ENCODE assay signal across 15 cellular contexts in the genomic region with DNA sequence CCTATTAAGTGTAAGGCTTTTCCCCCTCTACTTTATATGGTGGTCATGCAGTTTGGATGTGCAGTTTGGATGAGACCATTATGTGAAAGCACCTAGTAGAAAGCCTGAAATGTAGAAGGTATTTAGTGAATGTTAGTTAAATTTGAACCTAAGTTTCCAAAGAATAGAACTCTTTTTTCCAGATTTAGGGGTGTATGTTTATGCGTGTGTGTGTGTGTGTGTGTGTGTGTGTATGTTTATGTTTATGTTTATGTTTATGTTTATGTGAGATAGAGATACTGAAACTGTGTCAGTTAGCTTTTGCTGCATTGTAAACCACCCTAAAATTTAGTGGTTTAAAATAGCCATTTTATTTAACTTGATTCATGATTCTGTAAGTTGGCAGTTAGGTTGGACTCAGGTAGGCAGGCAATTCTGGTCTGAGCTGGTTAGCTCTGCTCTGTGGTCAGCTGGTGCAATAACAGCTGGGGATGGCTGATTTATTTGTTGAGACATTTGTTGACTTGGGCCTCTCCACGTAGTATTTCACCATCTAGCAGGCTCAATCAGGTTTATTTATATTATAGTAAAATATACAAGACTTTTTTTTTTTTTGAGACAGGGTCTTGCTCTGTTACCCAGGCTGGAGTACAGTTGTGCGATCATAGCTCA. TPM values are rescaled to one million over a fixed set of nuclear protein-coding genes. Genes with fewer than 3 reads are reported as not detected.
A peak's percentile ranks its signal among the peaks of the same experiment; 100 is the strongest.
DNase-seq lines count a peak whose midpoint lies in the region; ATAC-seq, FAIRE-seq and TF ChIP-seq lines count a peak whose summit lies in the region.
"Had no signal": no experiment of that assay in that cellular context is flagged by ENCODE, and none has a peak within 500 bp of the region (broad histone marks: within the 10 kb centered on the region; RNA-seq: fewer than 3 reads in every experiment).

No MANE protein-coding gene starts in this region.

- no peak overlapping the region for H3K4ac ChIP-seq in H9 (ENCODE audit: low read depth, low read length)

- TF ChIP-seq CTCF in H9 (conservative IDR thresholded peaks at IDR 0.05) (no peak), NB4 (IDR thresholded peaks at IDR 0.05; ENCODE audit: low read depth, low read length) (no peak), D721Med (IDR thresholded peaks at IDR 0.05; ENCODE audit: insufficient read depth, missing control alignments) (no peak)

- no peak overlapping the region for H2BK12ac ChIP-seq in H9 (ENCODE audit: insufficient read length, low read depth, low read length)

- H3K4me2 ChIP-seq in H9 (ENCODE audit: insufficient read depth, insufficient read length, low read length) = no peak overlapping the region

- no peaks in the 10 kb centered on the region for H3K23me2 ChIP-seq in H9 (ENCODE audit: insufficient read length, low read depth, low read length, poor library complexity, severe bottlenecking)

- FAIRE-seq in D721Med (lab: Jason Lieb, UNC) = no peak
- FAIRE-seq: bronchial epithelial cell, TTC549 had no signal

- POLR2A ChIA-PET in naive thymus-derived CD8-positive, alpha-beta T cell (lab: Charles Lee) = interaction anchor here (0.6 to 1.5 kb wide), 3 partner anchors 49 to 71 kb away, joined by 3 to 4 read pairs (median 3); a partner anchor contains a TSS

- H4K5ac ChIP-seq in H9 (ENCODE audit: insufficient read length, low read depth, low read length) = no peak overlapping the region

- no peak for TF ChIP-seq POLR2A in NB4 (IDR thresholded peaks at IDR 0.05; ENCODE audit: extremely low read depth, insufficient read length)

- peak overlapping the region in 1 of 3 experiments; percentile 82; a peak in 2 of 7 replicates for H3K27ac Mint-ChIP-seq in H9
- H3K27ac Mint-ChIP-seq in naive thymus-derived CD8-positive, alpha-beta T cell = peak overlapping the region; percentile 25 to 90 (median 36)
- H3K27ac Mint-ChIP-seq in activated T-helper 2 cell treated with anti-CD3 and anti-CD28 coated beads, Interferon-gamma antibody, Interleukin-2, Interleukin-4, amounts not matched to agents 10 μg/mL and 5 μg/mL and 100 μg/mL, durations not matched to agents 14 hours and 24 hours and 36 hours = no peak overlapping the region

- no peak overlapping the region for H3K27ac ChIP-seq in H9 (ENCODE audit: insufficient read length, low read depth, low read length)

- no peak overlapping the region for H4K8ac ChIP-seq in H9 (replicated peaks; ENCODE audit: insufficient read length, low read depth, low read length)

- DNase-seq in H9 = no peak
- DNase-seq in NB4 (ENCODE audit: low read depth) = peak; percentile 34
- DNase-seq in amniotic epithelial cell (ENCODE audit: low read depth) = peak; percentile 87
- DNase-seq in naive thymus-derived CD8-positive, alpha-beta T cell = no peak
- no peak for DNase-seq in D721Med (ENCODE audit: insufficient read length, low spot score)
- no peak for DNase-seq in NCI-H1436 (lab: John Stamatoyannopoulos, UW)
- DNase-seq in mucosa of gallbladder (ENCODE audit: low spot score) = no peak
- no peak for DNase-seq in activated T-helper 2 cell treated with anti-CD3 and anti-CD28 coated beads, Interferon-gamma antibody, Interleukin-2, Interleukin-4, amounts not matched to agents 10 μg/mL and 5 μg/mL and 100 μg/mL, durations not matched to agents 14 hours and 24 hours and 36 hours (ENCODE audit: low spot score)
- DNase-seq: DMS79; erythroblast; NCI-H1092 treated with DMSO at 0.1 percent for 48 hours; stimulated activated CD4-positive, alpha-beta T cell treated with anti-CD3 and anti-CD28 coated beads, Interleukin-2, amount 100 ng/mL, for 48 hours had no signal

- H3T11ph ChIP-seq in H9 (ENCODE audit: low read length) = no peak overlapping the region

- peaks cover 2 to 13% (median 7%) of the 10 kb centered on the region in 3 experiments; a peak in 5 of 7 replicates for H3K36me3 Mint-ChIP-seq in H9 (ENCODE audit: insufficient read depth in 1 of 3, low read depth in 3 of 3)
- H3K36me3 Mint-ChIP-seq in naive thymus-derived CD8-positive, alpha-beta T cell = peaks cover 0 to 91% (median 21%) of the 10 kb centered on the region in 3 donors
- peaks cover 78% of the 10 kb centered on the region for H3K36me3 Mint-ChIP-seq in activated T-helper 2 cell treated with anti-CD3 and anti-CD28 coated beads, Interferon-gamma antibody, Interleukin-2, Interleukin-4, amounts not matched to agents 10 μg/mL and 5 μg/mL and 100 μg/mL, durations not matched to agents 14 hours and 24 hours and 36 hours (ENCODE audit: low read depth)

- no peak overlapping the region for H2AFZ ChIP-seq in H9 (ENCODE audit: low read length)

- H2AK5ac ChIP-seq in H9 (ENCODE audit: insufficient read length, low read length) = no peak overlapping the region

- H2BK120ac ChIP-seq in H9 (ENCODE audit: low read depth, low read length, poor library complexity, severe bottlenecking) = no peak overlapping the region

- intact Hi-C loops in activated T-helper 2 cell treated with anti-CD3 and anti-CD28 coated beads, Interferon-gamma antibody, Interleukin-2, Interleukin-4, amounts not matched to agents 10 μg/mL and 5 μg/mL and 100 μg/mL, durations not matched to agents 14 hours and 24 hours and 36 hours (cut with micrococcal nuclease) = no loop called here

- H3K4me3 Mint-ChIP-seq in H9 = no peak overlapping the region
- H3K4me3 Mint-ChIP-seq in naive thymus-derived CD8-positive, alpha-beta T cell = peak overlapping the region in 1 of 10 donors; percentile 13
- H3K4me3 Mint-ChIP-seq in activated T-helper 2 cell treated with anti-CD3 and anti-CD28 coated beads, Interferon-gamma antibody, Interleukin-2, Interleukin-4, amounts not matched to agents 10 μg/mL and 5 μg/mL and 100 μg/mL, durations not matched to agents 14 hours and 24 hours and 36 hours (ENCODE audit: low read depth) = no peak overlapping the region

- no peaks in the 10 kb centered on the region for H4K20me1 ChIP-seq in H9 (ENCODE audit: control insufficient read depth, insufficient read depth, insufficient read length)

- WGBS in H9 (ENCODE audit: extremely low coverage, insufficient read length, low lambda C conversion rate) = no CpG with 5 or more reads among the region's 3 CpGs

- H3K79me2 ChIP-seq in H9 (ENCODE audit: insufficient read depth, low read length) = no peaks in the 10 kb centered on the region

- no peaks in the 10 kb centered on the region for H3K27me3 ChIP-seq in H9 (ENCODE audit: insufficient read depth, low read length)
- H3K27me3 ChIP-seq: neutrophil had no signal

- peaks cover 32 to 33% of the 10 kb centered on the region in 2 experiments for H3K4me1 Mint-ChIP-seq in H9
- H3K4me1 Mint-ChIP-seq in naive thymus-derived CD8-positive, alpha-beta T cell = peaks cover 29 to 71% (median 68%) of the 10 kb centered on the region in 4 donors
- peaks cover 37% of the 10 kb centered on the region for H3K4me1 Mint-ChIP-seq in activated T-helper 2 cell treated with anti-CD3 and anti-CD28 coated beads, Interferon-gamma antibody, Interleukin-2, Interleukin-4, amounts not matched to agents 10 μg/mL and 5 μg/mL and 100 μg/mL, durations not matched to agents 14 hours and 24 hours and 36 hours (ENCODE audit: low read depth)

- no peaks in the 10 kb centered on the region for H3K27me3 Mint-ChIP-seq in H9 (ENCODE audit: low read depth)
- H3K27me3 Mint-ChIP-seq in naive thymus-derived CD8-positive, alpha-beta T cell = no peaks in the 10 kb centered on the region
- H3K27me3 Mint-ChIP-seq in activated T-helper 2 cell treated with anti-CD3 and anti-CD28 coated beads, Interferon-gamma antibody, Interleukin-2, Interleukin-4, amounts not matched to agents 10 μg/mL and 5 μg/mL and 100 μg/mL, durations not matched to agents 14 hours and 24 hours and 36 hours (ENCODE audit: low read depth) = no peaks in the 10 kb centered on the region

- H3K18ac ChIP-seq in H9 (ENCODE audit: insufficient read length, low read depth, low read length) = no peak overlapping the region

- no peak overlapping the region for H2BK20ac ChIP-seq in H9 (ENCODE audit: low read depth, low read length, poor library complexity, severe bottlenecking)

- no peak overlapping the region for H3K23ac ChIP-seq in H9 (ENCODE audit: insufficient read length, low read depth, low read length)

- H3K9me3 ChIP-seq in H9 (ENCODE audit: control insufficient read depth, low read depth, low read length) = no peaks in the 10 kb centered on the region
- H3K9me3 ChIP-seq: neutrophil had no signal

- no peak overlapping the region for H2BK15ac ChIP-seq in H9 (ENCODE audit: low read depth, low read length)

- no peak overlapping the region for H4K91ac ChIP-seq in H9 (ENCODE audit: insufficient read length, low read depth, low read length)

- no peak overlapping the region for H3K14ac ChIP-seq in H9 (ENCODE audit: insufficient read depth, low read length)

- no peak overlapping the region for H3K4me3 ChIP-seq in NB4 (ENCODE audit: low read depth, low read length)

- no peak overlapping the region for H3K56ac ChIP-seq in H9 (ENCODE audit: insufficient read length, low read depth, low read length)

- H3K9me3 Mint-ChIP-seq in H9 = no peaks in the 10 kb centered on the region
- H3K9me3 Mint-ChIP-seq in naive thymus-derived CD8-positive, alpha-beta T cell = no peaks in the 10 kb centered on the region
- H3K9me3 Mint-ChIP-seq in activated T-helper 2 cell treated with anti-CD3 and anti-CD28 coated beads, Interferon-gamma antibody, Interleukin-2, Interleukin-4, amounts not matched to agents 10 μg/mL and 5 μg/mL and 100 μg/mL, durations not matched to agents 14 hours and 24 hours and 36 hours = no peaks in the 10 kb centered on the region

- no peak overlapping the region for H3K9ac ChIP-seq in H9 (ENCODE audit: extremely low read depth, insufficient read length, low read length)

- peak overlapping the region; percentile 20 for H2BK5ac ChIP-seq in H9 (ENCODE audit: insufficient read length, low read length)

- no peaks in the 10 kb centered on the region for H3K79me1 ChIP-seq in H9 (ENCODE audit: insufficient read depth, low read depth, low read length, poor library complexity, severe bottlenecking)

- no peak for ATAC-seq in naive thymus-derived CD8-positive, alpha-beta T cell

- 0 out of 2 replicates have a peak, but pooled peaks cover 4% of the 10 kb centered on the region for H3K4me1 ChIP-seq in H9 (ENCODE audit: insufficient read depth, low read length)

RNA-seq across cellular contexts. Expression of a gene that starts 54.0 kb away (rescaled TPM):
- total RNA-seq in H9 (2021) = 41.3 and 43.0 TPM in 2 replicates
- 100 to 1,000 TPM; 342 to 354 TPM for total RNA-seq in naive thymus-derived CD8-positive, alpha-beta T cell
- 100 to 1,000 TPM; 178 to 192 (median 188) TPM for polyA plus RNA-seq in naive thymus-derived CD8-positive, alpha-beta T cell
- 29.3 TPM for total RNA-seq in mucosa of gallbladder
- total RNA-seq in activated T-helper 2 cell treated with anti-CD3 and anti-CD28 coated beads, Interferon-gamma antibody, Interleukin-2, Interleukin-4, amounts not matched to agents 10 μg/mL and 5 μg/mL and 100 μg/mL, durations not matched to agents 14 hours and 24 hours and 36 hours = 147 and 149 TPM in 2 replicates

Comparison
In these comparisons a context has a peak if more than half of its experiments do, and no peak if none do; other contexts are left out.
1. DNase-seq: peak in NB4 (single experiment) and amniotic epithelial cell (single experiment); none in H9 (single experiment), naive thymus-derived CD8-positive, alpha-beta T cell (0 of 10), D721Med (single experiment), NCI-H1436 (single experiment), mucosa of gallbladder (single experiment) and activated T-helper 2 cell treated with anti-CD3 and anti-CD28 coated beads, Interferon-gamma antibody, Interleukin-2, Interleukin-4, amounts not matched to agents 10 μg/mL and 5 μg/mL and 100 μg/mL, durations not matched to agents 14 hours and 24 hours and 36 hours (single experiment).